Comparison of ENCODE assay signal across 10 cellular contexts in genomic region chr15:70121656-70122297, GRCh38. TPM values are rescaled to one million over a fixed set of nuclear protein-coding genes. Genes with fewer than 3 reads are reported as not detected.
DNase-seq lines count a peak whose midpoint lies in the region; ATAC-seq, FAIRE-seq and TF ChIP-seq lines count a peak whose summit lies in the region.
"Had no signal": no experiment of that assay in that cellular context is flagged by ENCODE, and none has a peak within 500 bp of the region (broad histone marks: within the 10 kb centered on the region; RNA-seq: fewer than 3 reads in every experiment).

No MANE protein-coding gene starts in this region.

- H3K27ac Mint-ChIP-seq in CD4-positive, alpha-beta memory T cell, result no peak overlapping the region

- no peak overlapping the region for H3K27ac ChIP-seq in endothelial cell of umbilical vein (ENCODE audit: insufficient read depth, low read depth, low read length)
- H3K27ac ChIP-seq in CD4-positive, alpha-beta memory T cell (ENCODE audit: low read depth, low read length), result no peak overlapping the region
- H3K27ac ChIP-seq: SK-N-MC had no signal

- ATAC-seq in HG03378 (IDR thresholded peaks at IDR 0.05; ENCODE audit: unreplicated experiment), result no peak
- no peak for ATAC-seq in HG03432 (IDR thresholded peaks at IDR 0.05; ENCODE audit: unreplicated experiment)

- dilution Hi-C loops in endothelial cell of umbilical vein (cut with MboI; ENCODE audit: extremely low pct_ligation_motif_present, low sequenced_read_pairs), result no loop called here

- no peak overlapping the region for H3K4me3 ChIP-seq in endothelial cell of umbilical vein (replicated peaks in 1 of 3; ENCODE audit: insufficient read depth in 1 of 3, low read depth in 1 of 3, low read length in 3 of 3)
- no peak overlapping the region for H3K4me3 ChIP-seq in CD4-positive, alpha-beta memory T cell (ENCODE audit: low read length in 2 of 2)
- H3K4me3 ChIP-seq: SK-N-MC had no signal

- no TSS peak for BruUV-seq in endothelial cell of umbilical vein (replicated peaks; lab: Mats Ljungman, UMichigan)

- no peaks in the 10 kb centered on the region for H3K36me3 Mint-ChIP-seq in CD4-positive, alpha-beta memory T cell

- H3K4me3 Mint-ChIP-seq in CD4-positive, alpha-beta memory T cell, result no peak overlapping the region

- POLR2A ChIA-PET in endothelial cell of umbilical vein (lab: Charles Lee), result interaction anchor here (0.6 kb wide), 1 partner anchor 12 kb away, joined by 3 read pairs; no protein-coding TSS in a partner anchor
- POLR2A ChIA-PET in CD4-positive, alpha-beta memory T cell (lab: Charles Lee; ENCODE audit: partially characterized antibody), result no interaction called here

- H4K20me1 ChIP-seq in endothelial cell of umbilical vein (replicated peaks; ENCODE audit: control insufficient read depth, extremely low read depth, insufficient read depth, low read length), result no peaks in the 10 kb centered on the region

- peaks cover 0 to 6% of the 10 kb centered on the region in 2 donors for H3K27me3 Mint-ChIP-seq in CD4-positive, alpha-beta memory T cell

- no peaks in the 10 kb centered on the region for H3K79me2 ChIP-seq in endothelial cell of umbilical vein (ENCODE audit: control insufficient read depth, insufficient read depth, low read length)

- DNase-seq in AG09319 (ENCODE audit: extremely low read depth, low read depth), result peak; percentile 58
- DNase-seq in NCI-H2171 treated with DMSO at 0.1 percent for 48 hours (lab: John Stamatoyannopoulos, UW), result peak; percentile 43
- peak; percentile 38 for DNase-seq in endothelial cell of umbilical vein (ENCODE audit: low read depth, low spot score)
- peak; percentile 78 for DNase-seq in myocyte (ENCODE audit: low read depth)
- no peak for DNase-seq in CD4-positive, alpha-beta memory T cell
- DNase-seq in NCI-H526 (lab: John Stamatoyannopoulos, UW), result no peak
- DNase-seq: stimulated activated CD4-positive, alpha-beta T cell treated with anti-CD3 and anti-CD28 coated beads, Interleukin-4, amount 100 ng/mL, for 24 hours had no signal

- H2AFZ ChIP-seq in endothelial cell of umbilical vein (ENCODE audit: low read depth, low read length), result no peak overlapping the region

- H3K9ac ChIP-seq in endothelial cell of umbilical vein (replicated peaks; ENCODE audit: extremely low read depth, insufficient read depth, low read length), result no peak overlapping the region

- no peaks in the 10 kb centered on the region for H3K4me1 Mint-ChIP-seq in CD4-positive, alpha-beta memory T cell

- H3K4me1 ChIP-seq in endothelial cell of umbilical vein (ENCODE audit: control insufficient read depth, extremely low read depth, insufficient read depth, low read length), result peaks cover 6% of the 10 kb centered on the region
- no peaks in the 10 kb centered on the region for H3K4me1 ChIP-seq in CD4-positive, alpha-beta memory T cell (ENCODE audit: insufficient read depth, low read length)

- CTCF ChIA-PET in endothelial cell of umbilical vein (lab: Charles Lee), result interaction anchor here (0.7 to 1.2 kb wide), 4 partner anchors 10 to 345 kb away, joined by 3 to 6 read pairs (median 4); no protein-coding TSS in a partner anchor
- CTCF ChIA-PET in CD4-positive, alpha-beta memory T cell (lab: Charles Lee; ENCODE audit: partially characterized antibody), result interaction anchor here (1.1 to 1.2 kb wide), 2 partner anchors 21 to 242 kb away, joined by 3 read pairs; no protein-coding TSS in a partner anchor

- peaks cover 6 to 7% of the 10 kb centered on the region in 2 experiments for H3K27me3 ChIP-seq in endothelial cell of umbilical vein (ENCODE audit: control insufficient read depth in 2 of 2, insufficient read depth in 2 of 2, low read length in 2 of 2)
- no peaks in the 10 kb centered on the region for H3K27me3 ChIP-seq in CD4-positive, alpha-beta memory T cell (ENCODE audit: insufficient read depth, low read length)

- no peaks in the 10 kb centered on the region for H3K36me3 ChIP-seq in endothelial cell of umbilical vein (ENCODE audit: control insufficient read depth in 2 of 2, extremely low read depth in 1 of 2, insufficient read depth in 2 of 2, low read length in 2 of 2)
- no peaks in the 10 kb centered on the region for H3K36me3 ChIP-seq in CD4-positive, alpha-beta memory T cell (ENCODE audit: insufficient read depth, low read length)

- no peaks in the 10 kb centered on the region for H3K9me3 ChIP-seq in endothelial cell of umbilical vein (replicated peaks; ENCODE audit: control insufficient read depth, insufficient read depth, low read length)
- H3K9me3 ChIP-seq in CD4-positive, alpha-beta memory T cell (ENCODE audit: control insufficient read depth in 1 of 2, low read length in 2 of 2), result no peaks in the 10 kb centered on the region

- no peak for TF ChIP-seq CTCF in AG09319 (IDR thresholded peaks at IDR 0.05; ENCODE audit: low read depth, low read length)
- TF ChIP-seq CTCF in endothelial cell of umbilical vein (IDR thresholded peaks at IDR 0.05; ENCODE audit: extremely low read depth in 1 of 2, insufficient read depth in 1 of 2, low read depth in 1 of 2, low read length in 2 of 2), result no peak

- no peaks in the 10 kb centered on the region for H3K9me3 Mint-ChIP-seq in CD4-positive, alpha-beta memory T cell

- FAIRE-seq in endothelial cell of umbilical vein (lab: Jason Lieb, UNC), result no peak

- intact Hi-C loops in endothelial cell of umbilical vein (cut with micrococcal nuclease), result no loop called here
- intact Hi-C loops in CD4-positive, alpha-beta memory T cell (cut with micrococcal nuclease), result no loop called here

- no peaks in the 10 kb centered on the region for H3K9me1 ChIP-seq in endothelial cell of umbilical vein (replicated peaks; ENCODE audit: control insufficient read depth, extremely low read depth, insufficient read depth, low read length)

- no peak for TF ChIP-seq POLR2A in endothelial cell of umbilical vein (IDR thresholded peaks at IDR 0.05; ENCODE audit: low read depth, low read length)

- H3K4me2 ChIP-seq in endothelial cell of umbilical vein (ENCODE audit: insufficient read depth, low read length), result no peak overlapping the region

TF ChIP-seq in endothelial cell of umbilical vein, 7 proteins besides CTCF, POLR2A, EP300 and RAD21:
- TF ChIP-seq POLR2AphosphoS5 (IDR thresholded peaks at IDR 0.05; ENCODE audit: insufficient read depth, low read depth, low read length), result no peak
- TF ChIP-seq GATA2 (IDR thresholded peaks at IDR 0.05; ENCODE audit: insufficient read depth, insufficient read length, low read depth, low read length), result no peak
- no peak for TF ChIP-seq FOS (IDR thresholded peaks at IDR 0.05; ENCODE audit: borderline replicate concordance, insufficient read depth, low read length)
- TF ChIP-seq JUN (IDR thresholded peaks at IDR 0.05; ENCODE audit: borderline replicate concordance, insufficient read depth, insufficient read length, low read depth), result no peak
- TF ChIP-seq EZH2 (IDR thresholded peaks at IDR 0.05; ENCODE audit: borderline replicate concordance, low read depth, low read length, severe bottlenecking), result no peak
- TF ChIP-seq MYC (IDR thresholded peaks at IDR 0.05; ENCODE audit: low read depth, low read length), result no peak
- TF ChIP-seq, protein P1, sequence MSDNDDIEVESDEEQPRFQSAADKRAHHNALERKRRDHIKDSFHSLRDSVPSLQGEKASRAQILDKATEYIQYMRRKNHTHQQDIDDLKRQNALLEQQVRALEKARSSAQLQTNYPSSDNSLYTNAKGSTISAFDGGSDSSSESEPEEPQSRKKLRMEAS (IDR thresholded peaks at IDR 0.05; ENCODE audit: insufficient read depth, insufficient read length), result no peak

RNA-seq across cellular contexts. Expression of gene TLE3, which starts 24.1 kb away (rescaled TPM):
- 53.8 and 56.9 TPM in 2 replicates for total RNA-seq in endothelial cell of umbilical vein
- polyA plus RNA-seq in endothelial cell of umbilical vein, result 40.5 TPM in 2 replicates
- 25.4 and 32.3 TPM in 2 replicates for polyA plus RNA-seq in endothelial cell of umbilical vein (2011; cell fraction: cytosol; rRNA removed)
- 76.5 and 80.5 TPM in 2 replicates for polyA plus RNA-seq in endothelial cell of umbilical vein (2011; cell fraction: nucleus; rRNA removed)
- 37.2 and 57.4 TPM in 2 replicates for polyA plus RNA-seq in endothelial cell of umbilical vein (2012)
- 74.4 and 77.7 TPM in 2 replicates for polyA minus RNA-seq in endothelial cell of umbilical vein
- polyA minus RNA-seq in endothelial cell of umbilical vein (2011; cell fraction: cytosol; rRNA and poly(A)+ RNA removed), result 114 TPM
- 63.4 and 82.0 TPM in 2 replicates for polyA minus RNA-seq in endothelial cell of umbilical vein (2011; cell fraction: nucleus; rRNA and poly(A)+ RNA removed)
- total RNA-seq in myocyte, result 16.7 and 28.9 TPM in 2 replicates
- polyA plus RNA-seq in myocyte (2012), result 13.5 TPM
- total RNA-seq in CD4-positive, alpha-beta memory T cell, result 100 to 1,000 TPM; 118 to 121 TPM
- polyA plus RNA-seq in CD4-positive, alpha-beta memory T cell, result 10 to 100 TPM in 1 of 2 donors, 1 to 10 TPM in 1; 3.6 to 22.1 TPM

Comparison
In these comparisons a context has a peak if more than half of its experiments do, and no peak if none do; other contexts are left out.
1. DNase-seq: peak in AG09319 (single experiment), NCI-H2171 treated with DMSO at 0.1 percent for 48 hours (single experiment), endothelial cell of umbilical vein (single experiment) and myocyte (single experiment); none in CD4-positive, alpha-beta memory T cell (0 of 5) and NCI-H526 (0 of 2).